8 cellular contexts compared by ENCODE assay signal in genomic region chr6:32255212-32256153, GRCh38. TPM values are rescaled to one million over a fixed set of nuclear protein-coding genes. Genes with fewer than 3 reads are reported as not detected.
DNase-seq lines count a peak whose midpoint lies in the region; TF ChIP-seq lines count a peak whose summit lies in the region.

No MANE protein-coding gene starts in this region.

- no peaks in the 10 kb centered on the region for H3K4me1 ChIP-seq in colonic mucosa

- no peaks in the 10 kb centered on the region for H3K36me3 ChIP-seq in colonic mucosa

- H3K9ac ChIP-seq in colonic mucosa (ENCODE audit: low read depth in 2 of 2, low read length in 2 of 2) = peak overlapping the region in 1 of 2 donors; percentile 55

- H3K27me3 ChIP-seq in colonic mucosa (no peaks in the 10 kb centered on the region), layer of hippocampus (ENCODE audit: control insufficient read depth, insufficient read depth, low read length) (no peaks in the 10 kb centered on the region)

- peak; percentile 86 for TF ChIP-seq CTCF in GM12875 (IDR thresholded peaks at IDR 0.05; ENCODE audit: borderline replicate concordance, insufficient read depth, low read depth, low read length)
- peak; percentile 45 for TF ChIP-seq CTCF in colonic mucosa (IDR thresholded peaks at IDR 0.05)

- DNase-seq in HuH-7.5 (ENCODE audit: low spot score) (peak; percentile 29), colonic mucosa (peak; percentile 63), RKO (ENCODE audit: low spot score) (no peak), NCI-H2029 (lab: John Stamatoyannopoulos, UW) (no peak)
- peak; percentile 62 to 76 for DNase-seq in activated CD4-positive, alpha-beta T cell treated with anti-CD3 and anti-CD28 coated beads for 4 hours
- DNase-seq in stimulated activated CD4-positive, alpha-beta T cell treated with anti-CD3 and anti-CD28 coated beads, Interleukin-1b, Interleukin-23, amount 100 ng/mL, for 4 hours (ENCODE audit: low read depth in 2 of 2) = peak; percentile 53 to 65

- intact Hi-C loops in colonic mucosa (cut with DNase I) = no loop called here

- no peaks in the 10 kb centered on the region for H3K9me3 ChIP-seq in colonic mucosa

- H3K4me3 ChIP-seq in GM12875 (ENCODE audit: low read depth, low read length) (no peak overlapping the region), colonic mucosa (peak overlapping the region; percentile 5)

- H3K27ac ChIP-seq in colonic mucosa (peak overlapping the region; percentile 28), layer of hippocampus (ENCODE audit: low read depth, low read length) (peak overlapping the region; percentile 62)

RNA-seq across cellular contexts. Expression of gene NOTCH4, which starts 31.6 kb away (rescaled TPM):
- total RNA-seq in colonic mucosa = 1 to 10 TPM; 2.9 to 3.7 TPM

Comparison
In these comparisons a context has a peak if more than half of its experiments do, and no peak if none do; other contexts are left out.
1. DNase-seq: peak in HuH-7.5 (single experiment), activated CD4-positive, alpha-beta T cell treated with anti-CD3 and anti-CD28 coated beads for 4 hours (2 of 2), colonic mucosa (single experiment) and stimulated activated CD4-positive, alpha-beta T cell treated with anti-CD3 and anti-CD28 coated beads, Interleukin-1b, Interleukin-23, amount 100 ng/mL, for 4 hours (2 of 2); none in RKO (single experiment) and NCI-H2029 (single experiment).